ENCODE assay signal across 1 cellular context in genomic region chr20:57659789-57660509, GRCh38.
TF ChIP-seq lines count a peak whose summit lies in the region.

No MANE protein-coding gene starts in this region.

TF ChIP-seq in H1, 55 proteins besides CTCF, POLR2A, EP300 and RAD21:
- TF ChIP-seq TEAD4 (IDR thresholded peaks at IDR 0.05; ENCODE audit: low read depth, low read length): no peak
- TF ChIP-seq GABPA (IDR thresholded peaks at IDR 0.05; ENCODE audit: borderline replicate concordance, insufficient read depth, low read length): no peak
- no peak for TF ChIP-seq JUN (IDR thresholded peaks at IDR 0.05; ENCODE audit: low read depth, low read length)
- TF ChIP-seq YY1 (IDR thresholded peaks at IDR 0.05; ENCODE audit: low read depth, low read length): no peak
- no peak for TF ChIP-seq SP1 (IDR thresholded peaks at IDR 0.05; ENCODE audit: low read depth, low read length)
- TF ChIP-seq SP2 (IDR thresholded peaks at IDR 0.05; ENCODE audit: low read length): no peak
- no peak for TF ChIP-seq KDM5A (IDR thresholded peaks at IDR 0.05; ENCODE audit: low read length)
- TF ChIP-seq MAFK (IDR thresholded peaks at IDR 0.05; ENCODE audit: low read depth, low read length): no peak
- no peak for TF ChIP-seq RXRA (IDR thresholded peaks at IDR 0.05; ENCODE audit: insufficient read depth, low read depth, low read length)
- no peak for TF ChIP-seq SIRT6 (IDR thresholded peaks at IDR 0.05; ENCODE audit: low read length)
- no peak for TF ChIP-seq HDAC2 (IDR thresholded peaks at IDR 0.05; ENCODE audit: borderline replicate concordance in 1 of 2, low read depth in 2 of 2, low read length in 2 of 2)
- no peak for TF ChIP-seq SUZ12 (IDR thresholded peaks at IDR 0.05; ENCODE audit: low read length)
- no peak for TF ChIP-seq CHD2 (IDR thresholded peaks at IDR 0.05; ENCODE audit: low read length)
- TF ChIP-seq RFX5 (IDR thresholded peaks at IDR 0.05; ENCODE audit: borderline replicate concordance, low read depth, low read length): no peak
- no peak for TF ChIP-seq GTF2F1 (IDR thresholded peaks at IDR 0.05; ENCODE audit: borderline replicate concordance, low read depth, low read length)
- no peak for TF ChIP-seq KDM1A (IDR thresholded peaks at IDR 0.05; ENCODE audit: borderline replicate concordance, low read length)
- no peak for TF ChIP-seq SRF (IDR thresholded peaks at IDR 0.05; ENCODE audit: low read depth, low read length)
- TF ChIP-seq PHF8 (conservative IDR thresholded peaks at IDR 0.05; ENCODE audit: low read depth, low read length): no peak
- no peak for TF ChIP-seq EZH2 (IDR thresholded peaks at IDR 0.05; ENCODE audit: low read depth, low read length, severe bottlenecking)
- no peak for TF ChIP-seq TCF12 (IDR thresholded peaks at IDR 0.05; ENCODE audit: low read depth, low read length)
TF ChIP-seq in H1: peak in this region for 0.
